In the genomic region with DNA sequence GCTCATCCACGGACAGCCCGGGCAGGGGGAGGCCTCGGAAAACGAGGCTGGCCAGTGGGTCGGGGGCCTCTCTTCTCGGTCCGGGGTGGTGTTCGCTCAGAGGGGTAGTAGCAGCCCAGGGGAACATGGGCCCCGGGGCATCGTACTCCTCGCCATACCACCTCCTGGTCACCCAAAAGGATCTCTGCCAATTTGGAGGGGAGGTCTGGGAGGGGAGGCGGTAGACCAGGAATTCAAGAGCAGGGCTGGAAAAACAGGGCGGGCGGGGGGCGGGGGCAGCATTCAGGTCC, we compare ENCODE assay signal across 19 cellular contexts.
A peak's percentile ranks its signal among the peaks of the same experiment; 100 is the strongest.
DNase-seq lines count a peak whose midpoint lies in the region; ATAC-seq, FAIRE-seq and TF ChIP-seq lines count a peak whose summit lies in the region.
"Had no signal": no experiment of that assay in that cellular context is flagged by ENCODE, and none has a peak within 500 bp of the region (broad histone marks: within the 10 kb centered on the region; RNA-seq: fewer than 3 reads in every experiment).

No MANE protein-coding gene starts in this region.

- no peak overlapping the region for H4K5ac ChIP-seq in H1 (ENCODE audit: insufficient read length, low read depth, low read length)

- no peak overlapping the region for H3K4me3 Mint-ChIP-seq in activated CD4-positive, alpha-beta memory T cell treated with anti-CD3 and anti-CD28 coated beads for 36 hours
- H3K4me3 Mint-ChIP-seq: CD4-positive, CD25-positive, alpha-beta regulatory T cell had no signal

- no peak overlapping the region for H3K56ac ChIP-seq in H1 (replicated peaks; ENCODE audit: insufficient read length, low read depth, low read length)

- H2AK5ac ChIP-seq in H1 (ENCODE audit: low read depth, low read length) (no peak overlapping the region), neuronal stem cell (ENCODE audit: low read depth, low read length) (no peak overlapping the region)

- H3K14ac ChIP-seq in H1 (ENCODE audit: insufficient read length) (no peak overlapping the region), neuronal stem cell (ENCODE audit: low read length) (no peak overlapping the region)

- no peak overlapping the region for H2AFZ ChIP-seq in H1 (ENCODE audit: low read length)
- H2AFZ ChIP-seq in neuronal stem cell (ENCODE audit: low read length) = no peak overlapping the region

- no peak for FAIRE-seq in H1 (lab: Jason Lieb, UNC)

- H4K20me1 ChIP-seq in H1 (replicated peaks in 1 of 2; ENCODE audit: control insufficient read depth in 1 of 2, insufficient read depth in 2 of 2, low read length in 2 of 2) = peaks cover 8 to 10% of the 10 kb centered on the region in 2 experiments

- H3K18ac ChIP-seq in H1 (ENCODE audit: extremely low read depth, low read length) (no peak overlapping the region), neuronal stem cell (ENCODE audit: low read length) (no peak overlapping the region)

- H2BK12ac ChIP-seq in H1 (ENCODE audit: low read depth, low read length) (no peak overlapping the region), neuronal stem cell (ENCODE audit: low read length) (no peak overlapping the region)

- no peak overlapping the region for H2BK20ac ChIP-seq in H1 (ENCODE audit: low read length)

- no peak for ATAC-seq in gastroesophageal sphincter
- ATAC-seq: HCT116 had no signal

- intact Hi-C loops in uterus (cut with DNase I; ENCODE audit: low total_unique reads) = no loop called here
- intact Hi-C loops in activated CD4-positive, alpha-beta memory T cell treated with anti-CD3 and anti-CD28 coated beads for 36 hours (cut with micrococcal nuclease) = no loop called here

- H3K36me3 ChIP-seq in H1 (ENCODE audit: control insufficient read depth in 2 of 4, insufficient read depth in 4 of 4, low read length in 3 of 4) (no peaks in the 10 kb centered on the region), gastroesophageal sphincter (peaks cover 0 to 84% of the 10 kb centered on the region in 2 donors), neuronal stem cell (replicated peaks in 1 of 2; ENCODE audit: control insufficient read depth in 2 of 2, insufficient read depth in 2 of 2, low read length in 2 of 2) (peaks cover 20 to 83% of the 10 kb centered on the region in 2 donors), uterus (no peaks in the 10 kb centered on the region)

- no peak for TF ChIP-seq POLR2A in H1 (IDR thresholded peaks at IDR 0.05; ENCODE audit: control extremely low read depth in 1 of 2, low read depth in 2 of 2, low read length in 2 of 2)
- TF ChIP-seq POLR2A in gastroesophageal sphincter (IDR thresholded peaks at IDR 0.05) = no peak
- no peak for TF ChIP-seq POLR2A in uterus (IDR thresholded peaks at IDR 0.05)

- H2BK120ac ChIP-seq in H1 (replicated peaks; ENCODE audit: low read depth, low read length) (no peak overlapping the region), neuronal stem cell (ENCODE audit: low read depth, low read length) (no peak overlapping the region)

- no peaks in the 10 kb centered on the region for H3K79me2 ChIP-seq in H1 (ENCODE audit: control insufficient read depth in 1 of 2, insufficient read depth in 2 of 2, low read length in 2 of 2)

- TF ChIP-seq CTCF in H1 (IDR thresholded peaks at IDR 0.05; ENCODE audit: control extremely low read depth in 1 of 3, insufficient read depth in 1 of 3, low read depth in 1 of 3, low read length in 3 of 3) = no peak
- TF ChIP-seq CTCF in gastroesophageal sphincter (IDR thresholded peaks at IDR 0.05) = no peak
- TF ChIP-seq CTCF in uterus (IDR thresholded peaks at IDR 0.05) = no peak

- peak overlapping the region; percentile 94 to 99 for H3K4me2 ChIP-seq in H1 (ENCODE audit: insufficient read depth in 1 of 2, low read depth in 2 of 2, low read length in 2 of 2)
- H3K4me2 ChIP-seq in neuronal stem cell (ENCODE audit: insufficient read depth, low read length, poor library complexity, severe bottlenecking) = peak overlapping the region; percentile 14

- no peak overlapping the region for H3K23ac ChIP-seq in H1 (ENCODE audit: insufficient read length)
- peak overlapping the region; percentile 45 for H3K23ac ChIP-seq in neuronal stem cell (ENCODE audit: low read depth, low read length, poor library complexity)

- H3K9me3 ChIP-seq in H1 (ENCODE audit: insufficient read depth in 2 of 2, low read depth in 1 of 2, low read length in 1 of 2) (peaks cover 0 to 7% of the 10 kb centered on the region in 2 experiments; a peak in 1 of 4 replicates), gastroesophageal sphincter (no peaks in the 10 kb centered on the region), neuronal stem cell (replicated peaks in 1 of 2; ENCODE audit: control insufficient read depth in 2 of 2, insufficient read depth in 1 of 2, low read depth in 1 of 2, low read length in 2 of 2) (peaks cover 2 to 14% of the 10 kb centered on the region in 2 donors), uterus (no peaks in the 10 kb centered on the region)
- H3K9me3 ChIP-seq: SJCRH30 had no signal

- H4K91ac ChIP-seq in H1 (replicated peaks; ENCODE audit: insufficient read length, low read length) = no peak overlapping the region
- H4K91ac ChIP-seq in neuronal stem cell (ENCODE audit: low read depth, low read length, poor library complexity) = no peak overlapping the region

- H3K27me3 Mint-ChIP-seq in activated CD4-positive, alpha-beta memory T cell treated with anti-CD3 and anti-CD28 coated beads for 36 hours = no peaks in the 10 kb centered on the region
- H3K27me3 Mint-ChIP-seq: CD4-positive, CD25-positive, alpha-beta regulatory T cell had no signal

- no peak overlapping the region for H3K4ac ChIP-seq in H1 (replicated peaks; ENCODE audit: insufficient read length, low read depth, low read length)
- no peak overlapping the region for H3K4ac ChIP-seq in neuronal stem cell (ENCODE audit: low read length)

- no peaks in the 10 kb centered on the region for H3K9me3 Mint-ChIP-seq in activated CD4-positive, alpha-beta memory T cell treated with anti-CD3 and anti-CD28 coated beads for 36 hours
- H3K9me3 Mint-ChIP-seq: CD4-positive, CD25-positive, alpha-beta regulatory T cell had no signal

- TF ChIP-seq RAD21 in H1 (IDR thresholded peaks at IDR 0.05 in 1 of 2, conservative IDR thresholded peaks at IDR 0.05 in 1 of 2; ENCODE audit: low read depth in 2 of 2, low read length in 2 of 2) = no peak

- peak overlapping the region in 3 of 4 experiments; percentile 6 to 57 (median 10); a peak in 4 of 8 replicates for H3K4me3 ChIP-seq in H1 (ENCODE audit: extremely low read depth in 1 of 4, insufficient read depth in 2 of 4, low read depth in 3 of 4, low read length in 4 of 4)
- H3K4me3 ChIP-seq in gastroesophageal sphincter = no peak overlapping the region
- no peak overlapping the region for H3K4me3 ChIP-seq in neuronal stem cell (ENCODE audit: low read length in 2 of 2)
- H3K4me3 ChIP-seq in uterus = no peak overlapping the region
- H3K4me3 ChIP-seq: SJCRH30 had no signal

- H3K79me1 ChIP-seq in H1 (ENCODE audit: low read depth, low read length) (no peaks in the 10 kb centered on the region; the same call in 1 of the 2 replicates), neuronal stem cell (ENCODE audit: low read depth, low read length) (peaks cover 10% of the 10 kb centered on the region)

- CTCF ChIA-PET in H1 (lab: Charles Lee; ENCODE audit: partially characterized antibody) = interaction anchor here (1.1 to 11.0 kb wide), 6 partner anchors 15 to 128 kb away, joined by 3 to 73 read pairs (median 4); no protein-coding TSS in a partner anchor
- CTCF ChIA-PET in activated CD4-positive, alpha-beta memory T cell treated with anti-CD3 and anti-CD28 coated beads for 36 hours (lab: Charles Lee) = no interaction called here

- no peak overlapping the region for H3K27ac Mint-ChIP-seq in activated CD4-positive, alpha-beta memory T cell treated with anti-CD3 and anti-CD28 coated beads for 36 hours

- H3K9ac ChIP-seq in H1 (replicated peaks in 1 of 4; ENCODE audit: extremely low read depth in 1 of 4, low read depth in 3 of 4, low read length in 3 of 4) (no peak overlapping the region), neuronal stem cell (ENCODE audit: low read depth, low read length, poor library complexity) (peak overlapping the region; percentile 50)

- WGBS in H1 (ENCODE audit: extremely low coverage in 1 of 2, insufficient coverage in 1 of 2, insufficient read length in 1 of 2, insufficient replicate concordance in 2 of 2, low coverage in 1 of 2, low lambda C conversion rate in 2 of 2, missing lambda C conversion rate in 1 of 2), 2 experiments = 0% methylated on average over 1 of the region's 15 CpGs; no CpG with 5 or more reads in 1 of the 2 experiments
- WGBS in gastroesophageal sphincter (ENCODE audit: low coverage in 1 of 2), 2 donors = 60% methylated on average over 1 of the region's 15 CpGs; no CpG with 5 or more reads in 1 of the 2 donors
- WGBS in neuronal stem cell (ENCODE audit: extremely low coverage in 2 of 2, insufficient read length in 2 of 2, insufficient replicate concordance in 1 of 2), 2 donors = no CpG with 5 or more reads among the region's 15 CpGs

- peaks cover 26% of the 10 kb centered on the region for H3K36me3 Mint-ChIP-seq in activated CD4-positive, alpha-beta memory T cell treated with anti-CD3 and anti-CD28 coated beads for 36 hours

- H4K8ac ChIP-seq in H1 (ENCODE audit: extremely low read depth, insufficient read depth, low read length) = no peak overlapping the region
- no peak overlapping the region for H4K8ac ChIP-seq in neuronal stem cell (ENCODE audit: low read depth, low read length)

- no peak overlapping the region for H2BK15ac ChIP-seq in H1 (ENCODE audit: low read length)
- no peak overlapping the region for H2BK15ac ChIP-seq in neuronal stem cell (ENCODE audit: low read length)

- H2BK5ac ChIP-seq in H1 (ENCODE audit: low read depth, low read length) (no peak overlapping the region), neuronal stem cell (ENCODE audit: low read length) (no peak overlapping the region)

- no peak for DNase-seq in H1 (ENCODE audit: low read depth in 1 of 2, low spot score in 2 of 2)
- no peak for DNase-seq in neuronal stem cell (ENCODE audit: low spot score)
- no peak for DNase-seq in uterus
- DNase-seq in OCI-M2 (lab: John Stamatoyannopoulos, UW; ENCODE audit: unreplicated experiment) = no peak
- no peak for DNase-seq in activated CD4-positive, alpha-beta memory T cell treated with anti-CD3 and anti-CD28 coated beads for 36 hours
- no peak for DNase-seq in activated CD4-positive, CD25-positive, alpha-beta regulatory T cell (lab: John Stamatoyannopoulos, UW)
- DNase-seq: Calu3; CD4-positive, CD25-positive, alpha-beta regulatory T cell; DMS53; KBM-7; NCI-H1417 treated with DMSO at 0.1 percent for 48 hours; NCI-H2029 treated with DMSO at 0.1 percent for 48 hours; NCI-H2171 treated with DMSO at 0.1 percent for 48 hours; NCI-H446 treated with DMSO at 0.1 percent for 48 hours; OCI-M1; RPMI8226; SJCRH30 had no signal

- no peak for TF ChIP-seq EP300 in H1 (IDR thresholded peaks at IDR 0.05; ENCODE audit: borderline replicate concordance in 1 of 2, low read depth in 2 of 2, low read length in 2 of 2)
- TF ChIP-seq EP300 in gastroesophageal sphincter (IDR thresholded peaks at IDR 0.05) = no peak

- H3K23me2 ChIP-seq in H1 (ENCODE audit: low read depth, low read length) = peaks cover 4% of the 10 kb centered on the region

- peaks cover 9% of the 10 kb centered on the region for H3K4me1 Mint-ChIP-seq in activated CD4-positive, alpha-beta memory T cell treated with anti-CD3 and anti-CD28 coated beads for 36 hours (ENCODE audit: low read depth)

- H3K27me3 ChIP-seq in H1 (replicated peaks in 1 of 4; ENCODE audit: control insufficient read depth in 3 of 4, extremely low read depth in 1 of 4, insufficient read depth in 3 of 4, low read length in 3 of 4) = peaks cover 19 to 54% (median 53%) of the 10 kb centered on the region in 4 experiments
- no peaks in the 10 kb centered on the region for H3K27me3 ChIP-seq in gastroesophageal sphincter
- peaks cover 0 to 42% (median 2%) of the 10 kb centered on the region in 3 experiments for H3K27me3 ChIP-seq in neuronal stem cell (ENCODE audit: control insufficient read depth in 3 of 3, insufficient read depth in 3 of 3, low read depth in 1 of 3, low read length in 3 of 3)
- no peaks in the 10 kb centered on the region for H3K27me3 ChIP-seq in uterus
- H3K27me3 ChIP-seq: SJCRH30 had no signal

- no peak overlapping the region for H3K27ac ChIP-seq in H1 (ENCODE audit: low read depth, low read length)
- H3K27ac ChIP-seq in gastroesophageal sphincter = peak overlapping the region in 3 of 4 donors; percentile 58 to 71 (median 66)
- no peak overlapping the region for H3K27ac ChIP-seq in neuronal stem cell (replicated peaks; ENCODE audit: low read length)
- peak overlapping the region; percentile 8 to 49 for H3K27ac ChIP-seq in uterus
- H3K27ac ChIP-seq: SJCRH30 had no signal

- POLR2A ChIA-PET in H1 (lab: Charles Lee; ENCODE audit: partially characterized antibody) = interaction anchor here (0.5 to 1.7 kb wide), 2 partner anchors 11 to 172 kb away, joined by 3 to 4 read pairs; no protein-coding TSS in a partner anchor
- POLR2A ChIA-PET in activated CD4-positive, alpha-beta memory T cell treated with anti-CD3 and anti-CD28 coated beads for 36 hours (lab: Charles Lee) = no interaction called here

- H3K4me1 ChIP-seq in H1 (replicated peaks in 1 of 4; ENCODE audit: control insufficient read depth in 3 of 4, insufficient read depth in 4 of 4, low read length in 3 of 4) = peaks cover 2 to 29% (median 20%) of the 10 kb centered on the region in 4 experiments
- peaks cover 0 to 78% (median 24%) of the 10 kb centered on the region in 3 donors for H3K4me1 ChIP-seq in gastroesophageal sphincter
- H3K4me1 ChIP-seq in neuronal stem cell (ENCODE audit: control insufficient read depth in 2 of 2, insufficient read depth in 1 of 2, low read depth in 1 of 2, low read length in 2 of 2) = peaks cover 0 to 16% of the 10 kb centered on the region in 2 donors
- peaks cover 0 to 18% of the 10 kb centered on the region in 2 donors for H3K4me1 ChIP-seq in uterus
- H3K4me1 ChIP-seq: SJCRH30 had no signal

Comparison
In these comparisons a context has a peak if more than half of its experiments do, and no peak if none do; other contexts are left out.
1. H3K27ac ChIP-seq: peak in gastroesophageal sphincter (3 of 4) and uterus (2 of 2); none in H1 (single experiment) and neuronal stem cell (single experiment).
2. H3K4me3 ChIP-seq: peak in H1 (3 of 4); none in gastroesophageal sphincter (0 of 2), neuronal stem cell (0 of 2) and uterus (0 of 2).